16 cellular contexts compared by ENCODE assay signal in genomic region chr2:224004105-224004715, GRCh38. TPM values are rescaled to one million over a fixed set of nuclear protein-coding genes. Genes with fewer than 3 reads are reported as not detected.
A peak's percentile ranks its signal among the peaks of the same experiment; 100 is the strongest.
DNase-seq lines count a peak whose midpoint lies in the region; ATAC-seq and TF ChIP-seq lines count a peak whose summit lies in the region.
"Had no signal": no experiment of that assay in that cellular context is flagged by ENCODE, and none has a peak within 500 bp of the region (broad histone marks: within the 10 kb centered on the region; RNA-seq: fewer than 3 reads in every experiment).

No MANE protein-coding gene starts in this region.

- H3K27ac Mint-ChIP-seq in H9 (peak overlapping the region in 2 of 3 experiments; percentile 70 to 73; a peak in 3 of 7 replicates), endothelial cell (ENCODE audit: unreplicated experiment) (no peak overlapping the region)
- H3K27ac Mint-ChIP-seq: activated naive CD8-positive, alpha-beta T cell; activated T-cell treated with anti-CD3 and anti-CD28 coated beads, Interleukin-2, amount 50 U/mL, for 72 hours had no signal

- no peak overlapping the region for H2AK5ac ChIP-seq in H9 (ENCODE audit: insufficient read length, low read length)

- no peak overlapping the region for H4K8ac ChIP-seq in H9 (replicated peaks; ENCODE audit: insufficient read length, low read depth, low read length)

- H3K9me3 Mint-ChIP-seq in H9 (no peaks in the 10 kb centered on the region; a peak in 1 of 5 replicates), endothelial cell (ENCODE audit: unreplicated experiment) (no peaks in the 10 kb centered on the region)
- H3K9me3 Mint-ChIP-seq: activated T-cell treated with anti-CD3 and anti-CD28 coated beads, Interleukin-2, amount 50 U/mL, for 72 hours had no signal

- no peak overlapping the region for H3K4me3 Mint-ChIP-seq in H9
- no peak overlapping the region for H3K4me3 Mint-ChIP-seq in endothelial cell (ENCODE audit: unreplicated experiment)
- H3K4me3 Mint-ChIP-seq: activated naive CD8-positive, alpha-beta T cell; activated T-cell treated with anti-CD3 and anti-CD28 coated beads, Interleukin-2, amount 50 U/mL, for 72 hours had no signal

- no peak overlapping the region for H3K4me2 ChIP-seq in H9 (ENCODE audit: insufficient read depth, insufficient read length, low read length)

- H2BK12ac ChIP-seq in H9 (ENCODE audit: insufficient read length, low read depth, low read length): no peak overlapping the region

- no peak overlapping the region for H3K56ac ChIP-seq in H9 (ENCODE audit: insufficient read length, low read depth, low read length)

- intact Hi-C loops in right cardiac atrium (cut with DNase I): no loop called here

- H3K4me1 ChIP-seq in H9 (ENCODE audit: insufficient read depth, low read length) (peaks cover 3% of the 10 kb centered on the region; the same call in 1 of the 2 replicates), right cardiac atrium (ENCODE audit: control insufficient read depth, insufficient read depth, low read length) (no peaks in the 10 kb centered on the region)
- H3K4me1 ChIP-seq: sigmoid colon, vagina had no signal

- no peak overlapping the region for H3K14ac ChIP-seq in H9 (ENCODE audit: insufficient read depth, low read length)

- no peaks in the 10 kb centered on the region for H3K9me3 ChIP-seq in H9 (ENCODE audit: control insufficient read depth, low read depth, low read length)
- H3K9me3 ChIP-seq in right cardiac atrium (ENCODE audit: control insufficient read depth, low read length): no peaks in the 10 kb centered on the region
- H3K9me3 ChIP-seq: sigmoid colon, vagina had no signal

- no CpG with 5 or more reads among the region's 16 CpGs for WGBS in H9 (ENCODE audit: extremely low coverage, insufficient read length, low lambda C conversion rate)
- 53% methylated on average over 16 of the region's 16 CpGs for WGBS in right cardiac atrium

- H2AFZ ChIP-seq in H9 (ENCODE audit: low read length): no peak overlapping the region

- no peaks in the 10 kb centered on the region for H3K79me2 ChIP-seq in H9 (ENCODE audit: insufficient read depth, low read length)

- DNase-seq in H9 (no peak), amniotic epithelial cell (ENCODE audit: low read depth) (peak; percentile 7), right cardiac atrium (peak; percentile 64 to 74 (median 65)), putamen (ENCODE audit: low spot score) (peak; percentile 38), NCI-H187 (lab: John Stamatoyannopoulos, UW) (no peak), endothelial cell (ENCODE audit: low spot score) (no peak)
- DNase-seq in activated CD4-positive, alpha-beta T cell treated with anti-CD3 and anti-CD28 coated beads, Interleukin-2, amount 50 U/mL, for 48 hours: no peak
- DNase-seq: activated CD8-positive, alpha-beta memory T cell treated with anti-CD3 and anti-CD28 coated beads for 24 hours; activated T-cell treated with anti-CD3 and anti-CD28 coated beads, Interleukin-2, amount 50 U/mL, for 72 hours; NCI-H1105; NCI-H526 treated with DMSO at 0.1 percent for 48 hours; PC-3; sigmoid colon had no signal

- H2BK120ac ChIP-seq in H9 (ENCODE audit: low read depth, low read length, poor library complexity, severe bottlenecking): no peak overlapping the region

- peaks cover 11 to 21% (median 20%) of the 10 kb centered on the region in 3 experiments; a peak in 4 of 7 replicates for H3K36me3 Mint-ChIP-seq in H9 (ENCODE audit: insufficient read depth in 1 of 3, low read depth in 3 of 3)
- H3K36me3 Mint-ChIP-seq in endothelial cell (ENCODE audit: low read depth, unreplicated experiment): peaks cover 5% of the 10 kb centered on the region

- no peak overlapping the region for H2BK20ac ChIP-seq in H9 (ENCODE audit: low read depth, low read length, poor library complexity, severe bottlenecking)

- H4K20me1 ChIP-seq in H9 (ENCODE audit: control insufficient read depth, insufficient read depth, insufficient read length): no peaks in the 10 kb centered on the region

- H2BK15ac ChIP-seq in H9 (ENCODE audit: low read depth, low read length): no peak overlapping the region

- no peak overlapping the region for H3K9ac ChIP-seq in H9 (ENCODE audit: extremely low read depth, insufficient read length, low read length)

- H3K4me1 Mint-ChIP-seq in H9 (peaks cover 25 to 27% of the 10 kb centered on the region in 2 experiments), endothelial cell (ENCODE audit: unreplicated experiment) (no peaks in the 10 kb centered on the region)

- no peak overlapping the region for H3K4me3 ChIP-seq in right cardiac atrium (ENCODE audit: low read length)
- H3K4me3 ChIP-seq: sigmoid colon, vagina had no signal

- H3K4ac ChIP-seq in H9 (ENCODE audit: low read depth, low read length): no peak overlapping the region

- no peak overlapping the region for H3T11ph ChIP-seq in H9 (ENCODE audit: low read length)

- H4K91ac ChIP-seq in H9 (ENCODE audit: insufficient read length, low read depth, low read length): no peak overlapping the region

- ATAC-seq in right cardiac atrium: peak; percentile 84 to 86
- no peak for ATAC-seq in GM19324 (IDR thresholded peaks at IDR 0.05; ENCODE audit: low FRiP score, unreplicated experiment)
- ATAC-seq: activated T-cell treated with anti-CD3 and anti-CD28 coated beads, Interleukin-2, amount 50 U/mL, for 72 hours; PC-3 had no signal

- H3K27me3 Mint-ChIP-seq in H9 (ENCODE audit: low read depth): no peaks in the 10 kb centered on the region
- H3K27me3 Mint-ChIP-seq in endothelial cell (ENCODE audit: unreplicated experiment): peaks cover 5% of the 10 kb centered on the region
- H3K27me3 Mint-ChIP-seq: activated naive CD8-positive, alpha-beta T cell had no signal

- H2BK5ac ChIP-seq in H9 (ENCODE audit: insufficient read length, low read length): no peak overlapping the region

- H3K79me1 ChIP-seq in H9 (ENCODE audit: insufficient read depth, low read depth, low read length, poor library complexity, severe bottlenecking): no peaks in the 10 kb centered on the region

- no peak overlapping the region for H3K18ac ChIP-seq in H9 (ENCODE audit: insufficient read length, low read depth, low read length)

- H4K5ac ChIP-seq in H9 (ENCODE audit: insufficient read length, low read depth, low read length): no peak overlapping the region

- no peaks in the 10 kb centered on the region for H3K27me3 ChIP-seq in H9 (ENCODE audit: insufficient read depth, low read length)
- H3K27me3 ChIP-seq in right cardiac atrium (ENCODE audit: control insufficient read depth, insufficient read depth): no peaks in the 10 kb centered on the region
- H3K27me3 ChIP-seq: sigmoid colon, vagina had no signal

- H3K27ac ChIP-seq in H9 (ENCODE audit: insufficient read length, low read depth, low read length): no peak overlapping the region
- no peak overlapping the region for H3K27ac ChIP-seq in right cardiac atrium (ENCODE audit: low read length)
- H3K27ac ChIP-seq: sigmoid colon, vagina had no signal

- H3K23me2 ChIP-seq in H9 (ENCODE audit: insufficient read length, low read depth, low read length, poor library complexity, severe bottlenecking): peaks cover 3% of the 10 kb centered on the region

- H3K23ac ChIP-seq in H9 (ENCODE audit: insufficient read length, low read depth, low read length): no peak overlapping the region

- TF ChIP-seq CTCF in H9 (conservative IDR thresholded peaks at IDR 0.05): no peak
- no peak for TF ChIP-seq CTCF in endothelial cell (IDR thresholded peaks at IDR 0.05; ENCODE audit: unreplicated experiment)

RNA-seq across cellular contexts. Expression of gene SERPINE2, which starts 34.9 kb away (rescaled TPM):
- total RNA-seq in H9 (2021): 36.1 and 40.0 TPM in 2 replicates
- 10 to 100 TPM; 15.4 to 49.4 (median 25.6) TPM for total RNA-seq in right cardiac atrium
- polyA plus RNA-seq in right cardiac atrium: 24.2 TPM
- total RNA-seq in endothelial cell (ENCODE audit: unreplicated experiment): 40.4 TPM

RNA-seq across cellular contexts. Expression of gene MRPL44, which starts 46.9 kb away (rescaled TPM):
- 46.1 and 47.8 TPM in 2 replicates for total RNA-seq in H9 (2021)
- total RNA-seq in right cardiac atrium: 10 to 100 TPM; 22.0 to 31.8 (median 30.4) TPM
- 34.9 TPM for polyA plus RNA-seq in right cardiac atrium
- 25.7 TPM for total RNA-seq in endothelial cell (ENCODE audit: unreplicated experiment)

RNA-seq across cellular contexts. Expression of gene WDFY1, which starts 59.1 kb away (rescaled TPM):
- total RNA-seq in H9 (2021): 54.1 and 55.7 TPM in 2 replicates
- total RNA-seq in right cardiac atrium: 10 to 100 TPM; 15.0 to 21.2 (median 17.5) TPM
- polyA plus RNA-seq in right cardiac atrium: 10.7 TPM
- total RNA-seq in endothelial cell (ENCODE audit: unreplicated experiment): 53.1 TPM

Comparison
In these comparisons a context has a peak if more than half of its experiments do, and no peak if none do; other contexts are left out.
1. DNase-seq: peak in amniotic epithelial cell (single experiment), right cardiac atrium (3 of 3) and putamen (single experiment); none in H9 (single experiment), NCI-H187 (0 of 2), activated CD4-positive, alpha-beta T cell treated with anti-CD3 and anti-CD28 coated beads, Interleukin-2, amount 50 U/mL, for 48 hours (0 of 2) and endothelial cell (single experiment).